In genomic region chr11:126165366-126166156, GRCh38 we compare ENCODE assay signal across 20 cellular contexts. TPM values are rescaled to one million over a fixed set of nuclear protein-coding genes. Genes with fewer than 3 reads are reported as not detected.
A peak's percentile ranks its signal among the peaks of the same experiment; 100 is the strongest.
DNase-seq lines count a peak whose midpoint lies in the region; ATAC-seq and TF ChIP-seq lines count a peak whose summit lies in the region.
"Had no signal": no experiment of that assay in that cellular context is flagged by ENCODE, and none has a peak within 500 bp of the region (broad histone marks: within the 10 kb centered on the region; RNA-seq: fewer than 3 reads in every experiment).

No MANE protein-coding gene starts in this region.

- DNase-seq in DMS79 treated with DMSO at 0.1 percent for 48 hours (lab: John Stamatoyannopoulos, UW) (peak; percentile 77), WERI-Rb-1 (peak; percentile 93), mesothelial cell of epicardium (ENCODE audit: low spot score in 2 of 2, unreplicated experiment in 2 of 2) (no peak), spleen (peak; percentile 61), Ammon's horn (ENCODE audit: low spot score) (no peak), DMS153 (lab: John Stamatoyannopoulos, UW) (no peak), NCI-H1048 (lab: John Stamatoyannopoulos, UW) (no peak)
- DNase-seq in effector memory CD8-positive, alpha-beta T cell, result no peak
- DNase-seq: activated CD4-positive, alpha-beta T cell treated with anti-CD3 and anti-CD28 coated beads, Interleukin-2, amount 10 ng/mL, durations not matched to agents 24 days and 14 days; activated naive CD8-positive, alpha-beta T cell treated with anti-CD3 and anti-CD28 coated beads for 36 hours; glutamatergic neuron; H7; NCI-H1436 treated with DMSO at 0.1 percent for 48 hours; SJCRH30; T-helper 1 cell had no signal

- no peak for ATAC-seq in effector memory CD8-positive, alpha-beta T cell (replicated peaks)
- ATAC-seq: activated T-helper 17 cell treated with anti-CD3 and anti-CD28 coated beads, Interleukin-2, amount 50 U/mL, for 72 hours; Panc1; pancreas; right lobe of liver had no signal

- H3K4me1 Mint-ChIP-seq in mesothelial cell of epicardium, result peaks cover 52% of the 10 kb centered on the region
- peaks cover 0 to 2% of the 10 kb centered on the region in 2 donors for H3K4me1 Mint-ChIP-seq in effector memory CD8-positive, alpha-beta T cell (ENCODE audit: low read depth in 2 of 2)
- H3K4me1 Mint-ChIP-seq: activated naive CD8-positive, alpha-beta T cell treated with anti-CD3 and anti-CD28 coated beads for 36 hours; activated T-helper 17 cell treated with anti-CD3 and anti-CD28 coated beads, Interleukin-2, amount 50 U/mL, for 72 hours had no signal

- H3K27ac Mint-ChIP-seq in mesothelial cell of epicardium, result peak overlapping the region; percentile 82
- no peak overlapping the region for H3K27ac Mint-ChIP-seq in effector memory CD8-positive, alpha-beta T cell
- H3K27ac Mint-ChIP-seq: activated CD4-positive, alpha-beta T cell treated with anti-CD3 and anti-CD28 coated beads, Interleukin-2, amount 10 ng/mL, durations not matched to agents 24 days and 14 days; activated naive CD8-positive, alpha-beta T cell treated with anti-CD3 and anti-CD28 coated beads for 36 hours; activated T-helper 17 cell treated with anti-CD3 and anti-CD28 coated beads, Interleukin-2, amount 50 U/mL, for 72 hours had no signal

- TF ChIP-seq POLR2A in spleen (IDR thresholded peaks at IDR 0.05), result no peak

- H3K4me3 Mint-ChIP-seq in mesothelial cell of epicardium, result no peak overlapping the region
- H3K4me3 Mint-ChIP-seq in effector memory CD8-positive, alpha-beta T cell, result no peak overlapping the region
- H3K4me3 Mint-ChIP-seq: activated CD4-positive, alpha-beta T cell treated with anti-CD3 and anti-CD28 coated beads, Interleukin-2, amount 10 ng/mL, durations not matched to agents 24 days and 14 days; activated naive CD8-positive, alpha-beta T cell treated with anti-CD3 and anti-CD28 coated beads for 36 hours; activated T-helper 17 cell treated with anti-CD3 and anti-CD28 coated beads, Interleukin-2, amount 50 U/mL, for 72 hours had no signal

- 82 to 92% (median 84%) methylated on average over 21 of the region's 21 CpGs for WGBS in spleen, 5 donors

- H3K36me3 ChIP-seq in WERI-Rb-1 (no peaks in the 10 kb centered on the region), spleen (no peaks in the 10 kb centered on the region)
- H3K36me3 ChIP-seq: pancreas, right lobe of liver, SJCRH30, suprapubic skin had no signal

- H3K4me1 ChIP-seq in spleen, result peaks cover 0 to 5% (median 0%) of the 10 kb centered on the region in 6 donors
- H3K4me1 ChIP-seq: pancreas, right lobe of liver had no signal

- no peaks in the 10 kb centered on the region for H3K27me3 Mint-ChIP-seq in mesothelial cell of epicardium (ENCODE audit: low read depth)
- peaks cover 31 to 71% of the 10 kb centered on the region in 2 donors for H3K27me3 Mint-ChIP-seq in effector memory CD8-positive, alpha-beta T cell

- H3K9me3 ChIP-seq in WERI-Rb-1 (ENCODE audit: severe bottlenecking) (no peaks in the 10 kb centered on the region), spleen (no peaks in the 10 kb centered on the region)
- H3K9me3 ChIP-seq: pancreas, right lobe of liver, suprapubic skin had no signal

- intact Hi-C loops in spleen (cut with DNase I; ENCODE audit: low total_unique reads), result no loop called here

- no peak for TF ChIP-seq CTCF in WERI-Rb-1 (IDR thresholded peaks at IDR 0.05; ENCODE audit: low read depth, low read length)
- no peak for TF ChIP-seq CTCF in mesothelial cell of epicardium (IDR thresholded peaks at IDR 0.05; ENCODE audit: unreplicated experiment)
- TF ChIP-seq CTCF in spleen (IDR thresholded peaks at IDR 0.05 in 8 of 11, conservative IDR thresholded peaks at IDR 0.05 in 3 of 11), result no peak

- no peaks in the 10 kb centered on the region for H3K36me3 Mint-ChIP-seq in mesothelial cell of epicardium
- H3K36me3 Mint-ChIP-seq in effector memory CD8-positive, alpha-beta T cell (ENCODE audit: insufficient read depth), result no peaks in the 10 kb centered on the region
- H3K36me3 Mint-ChIP-seq: activated naive CD8-positive, alpha-beta T cell treated with anti-CD3 and anti-CD28 coated beads for 36 hours had no signal

- H3K27me3 ChIP-seq in WERI-Rb-1 (ENCODE audit: insufficient read depth, low read depth, severe bottlenecking), result no peaks in the 10 kb centered on the region
- peaks cover 0 to 7% (median 0%) of the 10 kb centered on the region in 7 donors for H3K27me3 ChIP-seq in spleen (replicated peaks in 1 of 7)
- H3K27me3 ChIP-seq: pancreas, right lobe of liver, SJCRH30, suprapubic skin had no signal

- H3K27ac ChIP-seq in WERI-Rb-1 (peak overlapping the region; percentile 96), spleen (no peak overlapping the region)
- H3K27ac ChIP-seq: pancreas, right lobe of liver, SJCRH30, suprapubic skin had no signal

- H3K9me3 Mint-ChIP-seq in mesothelial cell of epicardium, result no peaks in the 10 kb centered on the region
- no peaks in the 10 kb centered on the region for H3K9me3 Mint-ChIP-seq in effector memory CD8-positive, alpha-beta T cell
- H3K9me3 Mint-ChIP-seq: activated CD4-positive, alpha-beta T cell treated with anti-CD3 and anti-CD28 coated beads, Interleukin-2, amount 10 ng/mL, durations not matched to agents 24 days and 14 days; activated naive CD8-positive, alpha-beta T cell treated with anti-CD3 and anti-CD28 coated beads for 36 hours; activated T-helper 17 cell treated with anti-CD3 and anti-CD28 coated beads, Interleukin-2, amount 50 U/mL, for 72 hours had no signal

- H3K4me3 ChIP-seq in WERI-Rb-1 (ENCODE audit: low read depth, low read length), result peak overlapping the region; percentile 27
- no peak overlapping the region for H3K4me3 ChIP-seq in spleen
- H3K4me3 ChIP-seq: pancreas, right lobe of liver, SJCRH30, suprapubic skin had no signal

RNA-seq across cellular contexts. Expression of gene RPUSD4, which starts 45.9 kb away (rescaled TPM):
- total RNA-seq in mesothelial cell of epicardium, result 41.6 to 42.7 TPM (median 42.0 TPM) in 3 replicates
- total RNA-seq in spleen, result 10 to 100 TPM; 20.6 to 26.7 (median 22.3) TPM
- 10 to 100 TPM; 14.5 to 15.5 (median 15.4) TPM for polyA plus RNA-seq in spleen

RNA-seq across cellular contexts. Expression of gene FAM118B, which starts 46.0 kb away (rescaled TPM):
- 20.3 to 23.9 TPM (median 20.7 TPM) in 3 replicates for total RNA-seq in mesothelial cell of epicardium
- 10 to 100 TPM; 15.3 to 32.3 (median 21.0) TPM for total RNA-seq in spleen
- 10 to 100 TPM in 1 of 3 donors, 1 to 10 TPM in 2; 5.5 to 11.1 (median 6.5) TPM for polyA plus RNA-seq in spleen

Comparison
In these comparisons a context has a peak if more than half of its experiments do, and no peak if none do; other contexts are left out.
1. DNase-seq: peak in DMS79 treated with DMSO at 0.1 percent for 48 hours (single experiment), WERI-Rb-1 (single experiment) and spleen (single experiment); none in mesothelial cell of epicardium (0 of 2), Ammon's horn (single experiment), DMS153 (single experiment), effector memory CD8-positive, alpha-beta T cell (0 of 3) and NCI-H1048 (single experiment).